Comparison of ENCODE assay signal across 22 cellular contexts in genomic region chr2:131031875-131032274, GRCh38.
DNase-seq lines count a peak whose midpoint lies in the region; ATAC-seq and TF ChIP-seq lines count a peak whose summit lies in the region.
"Had no signal": no experiment of that assay in that cellular context is flagged by ENCODE, and none has a peak within 500 bp of the region (broad histone marks: within the 10 kb centered on the region; RNA-seq: fewer than 3 reads in every experiment).

No MANE protein-coding gene starts in this region.

- H3K4me3 ChIP-seq in right atrium auricular region (no peak overlapping the region), spleen (no peak overlapping the region)
- H3K4me3 ChIP-seq in naive thymus-derived CD4-positive, alpha-beta T cell (ENCODE audit: low read length) = no peak overlapping the region
- H3K4me3 ChIP-seq: A549 had no signal

- H3K4me3 Mint-ChIP-seq in chondrocyte (ENCODE audit: unreplicated experiment) (no peak overlapping the region), H9 (no peak overlapping the region)
- H3K4me3 Mint-ChIP-seq in naive thymus-derived CD4-positive, alpha-beta T cell = no peak overlapping the region
- H3K4me3 Mint-ChIP-seq: B cell; CD4-positive, CD25-positive, alpha-beta regulatory T cell had no signal

- no peak overlapping the region for H4K91ac ChIP-seq in H9 (ENCODE audit: insufficient read length, low read depth, low read length)

- no peaks in the 10 kb centered on the region for H3K27me3 ChIP-seq in right atrium auricular region
- no peaks in the 10 kb centered on the region for H3K27me3 ChIP-seq in naive thymus-derived CD4-positive, alpha-beta T cell (ENCODE audit: control insufficient read depth in 2 of 2, insufficient read depth in 2 of 2, low read length in 2 of 2)
- peaks cover 0 to 49% (median 20%) of the 10 kb centered on the region in 7 donors for H3K27me3 ChIP-seq in spleen (replicated peaks in 1 of 7)
- peaks cover 10% of the 10 kb centered on the region; the same call in 1 of the 2 replicates for H3K27me3 ChIP-seq in H9 (ENCODE audit: insufficient read depth, low read length)

- peaks cover 8% of the 10 kb centered on the region for H3K23me2 ChIP-seq in H9 (ENCODE audit: insufficient read length, low read depth, low read length, poor library complexity, severe bottlenecking)

- no peak overlapping the region for H2BK20ac ChIP-seq in H9 (ENCODE audit: low read depth, low read length, poor library complexity, severe bottlenecking)

- no peak for ATAC-seq in left ventricle myocardium superior
- ATAC-seq in naive thymus-derived CD4-positive, alpha-beta T cell = peak; percentile 3

- H3K27ac ChIP-seq in right atrium auricular region (no peak overlapping the region), spleen (no peak overlapping the region), H9 (ENCODE audit: insufficient read length, low read depth, low read length) (no peak overlapping the region)
- H3K27ac ChIP-seq in naive thymus-derived CD4-positive, alpha-beta T cell (ENCODE audit: low read depth, low read length) = no peak overlapping the region
- H3K27ac ChIP-seq: A549 had no signal

- no peak overlapping the region for H3K9ac ChIP-seq in H9 (ENCODE audit: extremely low read depth, insufficient read length, low read length)

- no peaks in the 10 kb centered on the region for H3K79me1 ChIP-seq in H9 (ENCODE audit: insufficient read depth, low read depth, low read length, poor library complexity, severe bottlenecking)

- H3K4me1 ChIP-seq in right atrium auricular region (peaks cover 0 to 11% of the 10 kb centered on the region in 2 donors), spleen (peaks cover 0 to 16% (median 6%) of the 10 kb centered on the region in 6 donors), H9 (ENCODE audit: insufficient read depth, low read length) (no peaks in the 10 kb centered on the region)
- peaks cover 0 to 8% of the 10 kb centered on the region in 2 donors for H3K4me1 ChIP-seq in naive thymus-derived CD4-positive, alpha-beta T cell (ENCODE audit: control insufficient read depth in 2 of 2, insufficient read depth in 2 of 2, low read length in 2 of 2)

- in situ Hi-C loops in G401 (cut with HindIII; ENCODE audit: low sequenced_read_pairs) = no loop called here

- H3K79me2 ChIP-seq in H9 (ENCODE audit: insufficient read depth, low read length) = no peaks in the 10 kb centered on the region

- no peak overlapping the region for H3K23ac ChIP-seq in H9 (ENCODE audit: insufficient read length, low read depth, low read length)

- H3T11ph ChIP-seq in H9 (ENCODE audit: low read length) = no peak overlapping the region

- no peak overlapping the region for H3K4ac ChIP-seq in H9 (ENCODE audit: low read depth, low read length)

- no peaks in the 10 kb centered on the region for H4K20me1 ChIP-seq in H9 (ENCODE audit: control insufficient read depth, insufficient read depth, insufficient read length)

- CTCF ChIA-PET in naive thymus-derived CD4-positive, alpha-beta T cell (lab: Charles Lee) = no interaction called here

- intact Hi-C loops in left ventricle myocardium superior (cut with micrococcal nuclease) (no loop called here), spleen (cut with DNase I; ENCODE audit: low total_unique reads) (no loop called here)
- intact Hi-C loops in naive thymus-derived CD4-positive, alpha-beta T cell (cut with micrococcal nuclease) = no loop called here

- TF ChIP-seq CTCF in right atrium auricular region (IDR thresholded peaks at IDR 0.05) (no peak), chondrocyte (IDR thresholded peaks at IDR 0.05) (no peak), spleen (IDR thresholded peaks at IDR 0.05 in 8 of 11, conservative IDR thresholded peaks at IDR 0.05 in 3 of 11) (no peak), H9 (conservative IDR thresholded peaks at IDR 0.05) (no peak)

- H3K36me3 ChIP-seq in right atrium auricular region (no peaks in the 10 kb centered on the region), spleen (no peaks in the 10 kb centered on the region)
- H3K36me3 ChIP-seq in naive thymus-derived CD4-positive, alpha-beta T cell (ENCODE audit: control insufficient read depth in 2 of 3, insufficient read depth in 3 of 3, low read length in 3 of 3) = no peaks in the 10 kb centered on the region

- no peaks in the 10 kb centered on the region for H3K27me3 Mint-ChIP-seq in chondrocyte (ENCODE audit: low read depth)
- H3K27me3 Mint-ChIP-seq in naive thymus-derived CD4-positive, alpha-beta T cell = peaks cover 6 to 39% (median 13%) of the 10 kb centered on the region in 5 donors
- H3K27me3 Mint-ChIP-seq in H9 (ENCODE audit: low read depth) = peaks cover 46% of the 10 kb centered on the region

- no peak overlapping the region for H2BK15ac ChIP-seq in H9 (ENCODE audit: low read depth, low read length)

- H3K4me1 Mint-ChIP-seq in chondrocyte (ENCODE audit: low read depth) (peaks cover 15% of the 10 kb centered on the region), H9 (peaks cover 4 to 6% of the 10 kb centered on the region in 2 experiments; a peak in 3 of 4 replicates)
- H3K4me1 Mint-ChIP-seq in naive thymus-derived CD4-positive, alpha-beta T cell = peaks cover 0 to 11% (median 9%) of the 10 kb centered on the region in 7 donors
- H3K4me1 Mint-ChIP-seq: B cell had no signal

- no peak overlapping the region for H2BK120ac ChIP-seq in H9 (ENCODE audit: low read depth, low read length, poor library complexity, severe bottlenecking)

- no peak overlapping the region for H2AFZ ChIP-seq in H9 (ENCODE audit: low read length)

- TF ChIP-seq POLR2A in spleen (IDR thresholded peaks at IDR 0.05) = no peak

- POLR2A ChIA-PET in naive thymus-derived CD4-positive, alpha-beta T cell (lab: Charles Lee) = no interaction called here

- H3K9me3 ChIP-seq in right atrium auricular region = no peaks in the 10 kb centered on the region
- H3K9me3 ChIP-seq in naive thymus-derived CD4-positive, alpha-beta T cell (ENCODE audit: control insufficient read depth in 2 of 3, low read length in 3 of 3) = no peaks in the 10 kb centered on the region
- H3K9me3 ChIP-seq in spleen = peaks cover 0 to 14% (median 9%) of the 10 kb centered on the region in 8 donors
- H3K9me3 ChIP-seq in H9 (ENCODE audit: control insufficient read depth, low read depth, low read length) = no peaks in the 10 kb centered on the region

- DNase-seq in right atrium auricular region (ENCODE audit: low spot score) = peak; percentile 47
- no peak for DNase-seq in left ventricle myocardium superior
- no peak for DNase-seq in chondrocyte (ENCODE audit: low spot score)
- DNase-seq in naive thymus-derived CD4-positive, alpha-beta T cell = no peak
- peak; percentile 56 for DNase-seq in spleen
- no peak for DNase-seq in DMS79 (lab: John Stamatoyannopoulos, UW)
- no peak for DNase-seq in G401 (ENCODE audit: low spot score)
- DNase-seq in H9 = no peak
- DNase-seq: CD4-positive, CD25-positive, alpha-beta regulatory T cell; DND-41; HCEC 1CT; KG1; NCI-H1092; NCI-H1436; NCI-H187 treated with DMSO at 0.1 percent for 48 hours; NCI-H2107; NCI-H446 treated with DMSO at 0.1 percent for 48 hours; NCI-H526 treated with DMSO at 0.1 percent for 48 hours; OCI-M1; Right ventricle myocardium superior had no signal

- no peak overlapping the region for H3K56ac ChIP-seq in H9 (ENCODE audit: insufficient read length, low read depth, low read length)

- H3K27ac Mint-ChIP-seq in chondrocyte (ENCODE audit: unreplicated experiment) = peak overlapping the region; percentile 12
- no peak overlapping the region for H3K27ac Mint-ChIP-seq in naive thymus-derived CD4-positive, alpha-beta T cell
- no peak overlapping the region for H3K27ac Mint-ChIP-seq in H9
- H3K27ac Mint-ChIP-seq: B cell; CD4-positive, CD25-positive, alpha-beta regulatory T cell had no signal

- H4K8ac ChIP-seq in H9 (replicated peaks; ENCODE audit: insufficient read length, low read depth, low read length) = no peak overlapping the region

- H3K9me3 Mint-ChIP-seq in chondrocyte (ENCODE audit: low read depth) (peaks cover 10% of the 10 kb centered on the region), H9 (peaks cover 0 to 3% of the 10 kb centered on the region in 2 experiments; a peak in 3 of 5 replicates)
- peaks cover 0 to 12% (median 4%) of the 10 kb centered on the region in 11 donors for H3K9me3 Mint-ChIP-seq in naive thymus-derived CD4-positive, alpha-beta T cell

- no peak overlapping the region for H2BK12ac ChIP-seq in H9 (ENCODE audit: insufficient read length, low read depth, low read length)

- H4K5ac ChIP-seq in H9 (ENCODE audit: insufficient read length, low read depth, low read length) = no peak overlapping the region

- H3K18ac ChIP-seq in H9 (ENCODE audit: insufficient read length, low read depth, low read length) = no peak overlapping the region

- WGBS in spleen, 5 donors = 72 to 84% (median 76%) methylated on average over 3 to 9 of the region's 9 CpGs
- WGBS in H9 (ENCODE audit: extremely low coverage, insufficient read length, low lambda C conversion rate) = no CpG with 5 or more reads among the region's 9 CpGs

- H3K36me3 Mint-ChIP-seq in chondrocyte (ENCODE audit: low read depth) (peaks cover 2% of the 10 kb centered on the region), H9 (ENCODE audit: insufficient read depth in 1 of 3, low read depth in 3 of 3) (peaks cover 0 to 2% (median 0%) of the 10 kb centered on the region in 3 experiments; a peak in 1 of 7 replicates)
- no peaks in the 10 kb centered on the region for H3K36me3 Mint-ChIP-seq in naive thymus-derived CD4-positive, alpha-beta T cell
- H3K36me3 Mint-ChIP-seq: CD4-positive, CD25-positive, alpha-beta regulatory T cell had no signal

- no peak overlapping the region for H2BK5ac ChIP-seq in H9 (ENCODE audit: insufficient read length, low read length)

- no peak overlapping the region for H3K4me2 ChIP-seq in H9 (ENCODE audit: insufficient read depth, insufficient read length, low read length)
- H3K4me2 ChIP-seq: A549 had no signal

- no peak overlapping the region for H3K14ac ChIP-seq in H9 (ENCODE audit: insufficient read depth, low read length)

- H2AK5ac ChIP-seq in H9 (ENCODE audit: insufficient read length, low read length) = no peak overlapping the region

Comparison
In these comparisons a context has a peak if more than half of its experiments do, and no peak if none do; other contexts are left out.
1. DNase-seq: peak in right atrium auricular region (single experiment) and spleen (single experiment); none in left ventricle myocardium superior (single experiment), chondrocyte (single experiment), naive thymus-derived CD4-positive, alpha-beta T cell (0 of 9), DMS79 (single experiment), G401 (single experiment) and H9 (single experiment).